Comparison of ENCODE assay signal across 21 cellular contexts in genomic region chr20:57699395-57699794, GRCh38. TPM values are rescaled to one million over a fixed set of nuclear protein-coding genes. Genes with fewer than 3 reads are reported as not detected.
DNase-seq lines count a peak whose midpoint lies in the region; ATAC-seq and TF ChIP-seq lines count a peak whose summit lies in the region.
"Had no signal": no experiment of that assay in that cellular context is flagged by ENCODE, and none has a peak within 500 bp of the region (broad histone marks: within the 10 kb centered on the region; RNA-seq: fewer than 3 reads in every experiment).

No MANE protein-coding gene starts in this region.

- no peak for TF ChIP-seq POLR2A in gastrocnemius medialis (IDR thresholded peaks at IDR 0.05)

- no peak overlapping the region for H2AFZ ChIP-seq in SK-N-SH (ENCODE audit: low read depth)
- H2AFZ ChIP-seq in mammary epithelial cell (ENCODE audit: low read depth, low read length): no peak overlapping the region
- no peak overlapping the region for H2AFZ ChIP-seq in smooth muscle cell (ENCODE audit: low read depth)
- H2AFZ ChIP-seq: parathyroid adenoma had no signal

- H3K9me3 ChIP-seq in SK-N-SH (no peaks in the 10 kb centered on the region), mammary epithelial cell (replicated peaks; ENCODE audit: insufficient read depth, low read length) (no peaks in the 10 kb centered on the region), smooth muscle cell (replicated peaks; ENCODE audit: low read depth) (no peaks in the 10 kb centered on the region), gastrocnemius medialis (no peaks in the 10 kb centered on the region)
- H3K9me3 ChIP-seq: body of pancreas, HAP-1, stomach, upper lobe of right lung had no signal

- H3K9me2 ChIP-seq in SK-N-SH: no peaks in the 10 kb centered on the region

- BruUV-seq in mammary epithelial cell (replicated peaks; lab: Mats Ljungman, UMichigan): no TSS peak

- TF ChIP-seq RAD21 in SK-N-SH (IDR thresholded peaks at IDR 0.05; ENCODE audit: low read length): no peak

- CTCF ChIA-PET in SK-N-SH (lab: Yijun Ruan, JAX) (interaction anchor here (0.6 to 1.5 kb wide), 3 partner anchors 46 to 512 kb away, joined by 3 to 6 read pairs (median 3); no protein-coding TSS in a partner anchor), mammary epithelial cell (lab: Charles Lee; ENCODE audit: low non-redundant PET) (interaction anchor here (0.6 kb wide), 1 partner anchor 9 kb away, joined by 3 read pairs; no protein-coding TSS in a partner anchor)

- DNase-seq in SK-N-SH (no peak), NAMALWA (ENCODE audit: low spot score) (peak; percentile 81), mammary epithelial cell (no peak), smooth muscle cell (lab: John Stamatoyannopoulos, UW; ENCODE audit: unreplicated experiment) (no peak), NCI-H146 treated with DMSO at 0.1 percent for 48 hours (lab: John Stamatoyannopoulos, UW; ENCODE audit: unreplicated experiment) (no peak), gastrocnemius medialis (no peak)
- DNase-seq: 8988T; activated naive CD8-positive, alpha-beta T cell treated with anti-CD3 and anti-CD28 coated beads for 36 hours; body of pancreas; C1 segment of cervical spinal cord; kidney; natural killer cell; NCI-H187; stimulated activated CD4-positive, alpha-beta T cell treated with anti-CD3 and anti-CD28 coated beads, Interleukin-1b, Interleukin-23, amount 100 ng/mL, for 48 hours; stomach; T-cell; upper lobe of right lung had no signal

- peak overlapping the region in 1 of 2 experiments; percentile 98; a peak in 2 of 4 replicates for H3K27ac ChIP-seq in SK-N-SH (ENCODE audit: low read depth in 2 of 2, low read length in 1 of 2)
- peak overlapping the region; percentile 90 for H3K27ac ChIP-seq in mammary epithelial cell (ENCODE audit: insufficient read depth, low read depth, low read length)
- peak overlapping the region; percentile 97 for H3K27ac ChIP-seq in smooth muscle cell (ENCODE audit: low read depth)
- H3K27ac ChIP-seq in gastrocnemius medialis: no peak overlapping the region
- H3K27ac ChIP-seq: parathyroid adenoma, upper lobe of right lung had no signal

- POLR2A ChIA-PET in SK-N-SH (lab: Yijun Ruan, JAX): no interaction called here

- H4K20me1 ChIP-seq in SK-N-SH (ENCODE audit: insufficient read depth) (peaks cover 43% of the 10 kb centered on the region), mammary epithelial cell (ENCODE audit: insufficient read depth, low read length) (no peaks in the 10 kb centered on the region), smooth muscle cell (ENCODE audit: low read depth) (peaks cover 96% of the 10 kb centered on the region)

- TF ChIP-seq EP300 in SK-N-SH (IDR thresholded peaks at IDR 0.05; ENCODE audit: borderline replicate concordance in 1 of 2, low read depth in 1 of 2, low read length in 1 of 2): no peak

- H3K36me3 ChIP-seq in SK-N-SH (replicated peaks in 1 of 2; ENCODE audit: control insufficient read depth in 1 of 2, insufficient read depth in 2 of 2, low read length in 1 of 2): peaks cover 0 to 4% of the 10 kb centered on the region in 2 experiments
- H3K36me3 ChIP-seq in mammary epithelial cell (ENCODE audit: insufficient read depth, low read length): peaks cover 17% of the 10 kb centered on the region
- H3K36me3 ChIP-seq in smooth muscle cell (ENCODE audit: low read depth): no peaks in the 10 kb centered on the region
- H3K36me3 ChIP-seq in gastrocnemius medialis: no peaks in the 10 kb centered on the region
- H3K36me3 ChIP-seq: HAP-1, stomach, upper lobe of right lung had no signal

- 83% methylated on average over 5 of the region's 8 CpGs for WGBS in SK-N-SH (ENCODE audit: low lambda C conversion rate)
- WGBS in mammary epithelial cell (ENCODE audit: low coverage, missing lambda C conversion rate): 84% methylated on average over 8 of the region's 8 CpGs
- WGBS in smooth muscle cell (ENCODE audit: low lambda C conversion rate): 88% methylated on average over 8 of the region's 8 CpGs

- in situ Hi-C loops in mammary epithelial cell (cut with MboI; ENCODE audit: low sequenced_read_pairs in 2 of 2): no loop called here
- in situ Hi-C loops in gastrocnemius medialis (cut with MboI; ENCODE audit: low sequenced_read_pairs in 4 of 4): no loop called here

- H3K9ac ChIP-seq in SK-N-SH (peak overlapping the region; percentile 72; the same call in 1 of the 2 replicates), mammary epithelial cell (ENCODE audit: insufficient read depth, low read length) (peak overlapping the region; percentile 27), smooth muscle cell (ENCODE audit: low read depth) (peak overlapping the region; percentile 88)
- H3K9ac ChIP-seq: parathyroid adenoma had no signal

- H3F3A ChIP-seq in SK-N-SH (replicated peaks; ENCODE audit: insufficient read depth): peaks cover 32% of the 10 kb centered on the region
- H3F3A ChIP-seq in smooth muscle cell (ENCODE audit: low read depth): peaks cover 26% of the 10 kb centered on the region

- intact Hi-C loops in mammary epithelial cell (cut with micrococcal nuclease): loop anchor here (10.0 kb wide), 1 partner anchor 305 kb away; the partner anchor contains the start of gene RBM38
- intact Hi-C loops in gastrocnemius medialis (cut with DNase I; ENCODE audit: low total_unique reads): no loop called here

- no peak overlapping the region for H3K4me3 ChIP-seq in SK-N-SH (ENCODE audit: low read depth in 2 of 2, low read length in 1 of 2)
- no peak overlapping the region for H3K4me3 ChIP-seq in mammary epithelial cell (replicated peaks in 1 of 3; ENCODE audit: insufficient read depth in 1 of 3, low read depth in 2 of 3, low read length in 3 of 3)
- H3K4me3 ChIP-seq in smooth muscle cell: no peak overlapping the region
- H3K4me3 ChIP-seq in gastrocnemius medialis: no peak overlapping the region
- H3K4me3 ChIP-seq: body of pancreas, HAP-1, stomach, upper lobe of right lung had no signal

- ATAC-seq in SK-N-SH treated with all-trans-retinoic acid at 6 μM for 48 hours (no peak), gastrocnemius medialis (no peak), GM21515 (IDR thresholded peaks at IDR 0.05; ENCODE audit: unreplicated experiment) (no peak)
- ATAC-seq: body of pancreas, natural killer cell, T-cell, upper lobe of right lung had no signal

- H3K4me1 ChIP-seq in SK-N-SH (ENCODE audit: control insufficient read depth in 1 of 2, insufficient read depth in 2 of 2, low read depth in 1 of 2, low read length in 1 of 2) (peaks cover 28 to 88% of the 10 kb centered on the region in 2 experiments), mammary epithelial cell (ENCODE audit: insufficient read depth, low read length) (peaks cover 86% of the 10 kb centered on the region), smooth muscle cell (ENCODE audit: low read depth) (no peaks in the 10 kb centered on the region), gastrocnemius medialis (peaks cover 19 to 27% of the 10 kb centered on the region in 2 donors)
- H3K4me1 ChIP-seq: HAP-1, parathyroid adenoma had no signal

- H3K4me2 ChIP-seq in SK-N-SH (peak overlapping the region; percentile 81), mammary epithelial cell (ENCODE audit: insufficient read depth, low read depth, low read length) (peak overlapping the region; percentile 67), smooth muscle cell (peak overlapping the region; percentile 73)

- H3K27me3 ChIP-seq in SK-N-SH (ENCODE audit: insufficient read depth) (no peaks in the 10 kb centered on the region), mammary epithelial cell (ENCODE audit: insufficient read depth, low read length) (no peaks in the 10 kb centered on the region), smooth muscle cell (ENCODE audit: low read depth) (no peaks in the 10 kb centered on the region), gastrocnemius medialis (no peaks in the 10 kb centered on the region)
- H3K27me3 ChIP-seq: body of pancreas, stomach, upper lobe of right lung had no signal

- no peak for TF ChIP-seq CTCF in SK-N-SH (IDR thresholded peaks at IDR 0.05)
- no peak for TF ChIP-seq CTCF in mammary epithelial cell (conservative IDR thresholded peaks at IDR 0.05 in 1 of 2, IDR thresholded peaks at IDR 0.05 in 1 of 2; ENCODE audit: extremely low read depth in 1 of 2, insufficient read depth in 1 of 2, low read depth in 1 of 2, low read length in 2 of 2)
- no peak for TF ChIP-seq CTCF in smooth muscle cell (IDR thresholded peaks at IDR 0.05; ENCODE audit: borderline replicate concordance, insufficient read depth, poor library complexity, severe bottlenecking)
- no peak for TF ChIP-seq CTCF in gastrocnemius medialis (IDR thresholded peaks at IDR 0.05 in 4 of 5, conservative IDR thresholded peaks at IDR 0.05 in 1 of 5)

- dilution Hi-C loops in mammary epithelial cell (cut with HindIII; ENCODE audit: low sequenced_read_pairs): no loop called here

- H3K79me2 ChIP-seq in SK-N-SH (ENCODE audit: insufficient read depth) (peaks cover 91% of the 10 kb centered on the region), mammary epithelial cell (ENCODE audit: insufficient read depth, low read length) (peaks cover 93% of the 10 kb centered on the region), smooth muscle cell (ENCODE audit: low read depth) (peaks cover 89% of the 10 kb centered on the region)
- H3K79me2 ChIP-seq: parathyroid adenoma had no signal

TF ChIP-seq in SK-N-SH treated with all-trans-retinoic acid at 6 μM for 48 hours, 23 proteins besides CTCF, POLR2A, EP300 and RAD21 (continues in another document):
- TF ChIP-seq CSRNP3 (CRISPR knock-in tag; IDR thresholded peaks at IDR 0.05) (no peak), ESRRG (CRISPR knock-in tag; IDR thresholded peaks at IDR 0.05) (no peak)

RNA-seq across cellular contexts. Expression of gene PMEPA1, which starts 10.4 kb away (rescaled TPM):
- 5.9 and 7.1 TPM in 2 replicates for polyA plus RNA-seq in SK-N-SH (2012; rRNA removed)
- polyA plus RNA-seq in SK-N-SH (2012; cell fraction: cytosol; rRNA removed): 6.1 and 6.8 TPM in 2 replicates
- polyA plus RNA-seq in SK-N-SH (2012; cell fraction: nucleus; rRNA removed): 7.9 and 8.1 TPM in 2 replicates
- 100 to 1,000 TPM; 100 to 108 TPM for total RNA-seq in mammary epithelial cell
- 67.5 TPM for polyA plus RNA-seq in mammary epithelial cell
- 51.3 TPM for polyA minus RNA-seq in mammary epithelial cell
- 26.6 and 37.2 TPM in 2 replicates for total RNA-seq in smooth muscle cell
- 81.9 and 143 TPM in 2 replicates for polyA plus RNA-seq in smooth muscle cell
- total RNA-seq in gastrocnemius medialis: 1 to 10 TPM; 1.5 to 8.1 (median 5.8) TPM

Comparison
In these comparisons a context has a peak if more than half of its experiments do, and no peak if none do; other contexts are left out.
1. H3K27ac ChIP-seq: peak in mammary epithelial cell (single experiment) and smooth muscle cell (single experiment); none in gastrocnemius medialis (0 of 4).
2. H3K9ac ChIP-seq: peak in every context shown above with its lines; median percentile 88 in smooth muscle cell; 72 in SK-N-SH; 27 in mammary epithelial cell.
3. Peak in every context shown above with its lines, with median percentiles within 50 percentile points of each other: H3K4me2 ChIP-seq.